Comparison of ENCODE assay signal across 8 cellular contexts in the genomic region with DNA sequence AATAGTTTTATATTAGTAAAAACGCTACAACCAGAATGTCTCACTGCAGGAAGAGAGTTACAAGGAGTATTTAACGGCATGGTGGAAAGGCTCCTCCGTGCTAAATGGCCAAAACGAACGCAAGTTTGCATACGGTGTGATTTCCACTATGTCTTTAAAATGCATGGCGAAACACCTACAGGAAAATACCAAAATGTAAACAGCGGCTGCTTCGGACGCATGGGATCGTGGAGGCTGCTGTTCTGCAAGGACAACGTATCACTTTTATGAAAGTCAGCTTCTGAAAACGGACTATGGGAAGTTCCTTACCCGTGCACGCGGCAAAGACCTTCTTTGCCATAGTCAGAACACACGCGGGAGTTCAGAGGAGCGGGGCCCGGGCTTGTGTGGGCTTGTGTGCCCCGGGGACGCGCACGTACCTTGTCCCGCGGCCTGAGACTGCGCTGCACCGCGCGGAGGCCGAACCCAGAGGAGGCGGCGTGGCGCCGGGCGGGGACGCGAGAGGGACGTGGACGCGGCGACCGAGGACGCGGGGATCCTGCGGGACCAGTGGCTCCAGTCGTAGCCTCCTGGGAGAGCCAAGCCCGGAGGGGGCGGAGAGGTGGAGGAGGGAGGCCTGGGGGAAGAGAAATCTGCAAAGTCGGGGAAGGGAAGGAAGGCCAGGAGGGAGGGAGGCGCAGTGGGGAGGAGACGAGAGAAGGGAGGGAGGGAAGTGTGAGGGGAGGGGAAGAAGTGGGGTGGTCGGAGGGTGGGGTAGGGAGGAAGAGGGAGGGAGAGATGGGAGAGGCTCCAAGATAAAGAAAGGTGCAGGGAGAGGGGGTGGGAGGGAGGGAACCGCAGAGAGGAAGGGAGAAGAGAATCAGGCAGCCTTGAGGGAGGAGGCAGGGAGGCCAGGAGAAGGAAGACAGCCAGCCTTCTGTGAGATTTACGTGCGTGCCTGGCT. TPM values are rescaled to one million over a fixed set of nuclear protein-coding genes. Genes with fewer than 3 reads are reported as not detected.
DNase-seq lines count a peak whose midpoint lies in the region; ATAC-seq and TF ChIP-seq lines count a peak whose summit lies in the region.

A gene (minus strand): TSS at position 697 of the 943 bp plus-strand sequence. CDS start 17,140 bp downstream, outside the sequence.

- no peaks in the 10 kb centered on the region for H3K9me3 Mint-ChIP-seq in effector memory CD8-positive, alpha-beta T cell
- H3K9me3 Mint-ChIP-seq in stimulated activated naive CD8-positive, alpha-beta T cell treated with anti-CD3 and anti-CD28 coated beads, Interleukin-15, Interleukin-2, amounts not matched to agents 100 ng/mL and 50 ng/mL, for 24 hours: no peaks in the 10 kb centered on the region

- CTCF ChIA-PET in HEK293T (lab: Yijun Ruan, JAX): no interaction called here

- peaks cover 41 to 44% of the 10 kb centered on the region in 2 donors for H3K27me3 Mint-ChIP-seq in effector memory CD8-positive, alpha-beta T cell
- H3K27me3 Mint-ChIP-seq in stimulated activated naive CD8-positive, alpha-beta T cell treated with anti-CD3 and anti-CD28 coated beads, Interleukin-15, Interleukin-2, amounts not matched to agents 100 ng/mL and 50 ng/mL, for 24 hours: peaks cover 30% of the 10 kb centered on the region

- peaks cover 6 to 7% of the 10 kb centered on the region in 2 donors for H3K4me1 Mint-ChIP-seq in effector memory CD8-positive, alpha-beta T cell (ENCODE audit: low read depth in 2 of 2)
- peaks cover 10% of the 10 kb centered on the region for H3K4me1 Mint-ChIP-seq in stimulated activated naive CD8-positive, alpha-beta T cell treated with anti-CD3 and anti-CD28 coated beads, Interleukin-15, Interleukin-2, amounts not matched to agents 100 ng/mL and 50 ng/mL, for 24 hours (ENCODE audit: low read depth)

- peak; percentile 80 for ATAC-seq in effector memory CD8-positive, alpha-beta T cell (replicated peaks)

- DNase-seq in NCI-H82 (lab: John Stamatoyannopoulos, UW): peak; percentile 80
- no peak for DNase-seq in NCI-H82 treated with DMSO at 0.1 percent for 48 hours (lab: John Stamatoyannopoulos, UW; ENCODE audit: unreplicated experiment)
- peak; percentile 42 for DNase-seq in HEK293T (ENCODE audit: extremely low spot score)
- DNase-seq in NCI-H1092 (lab: John Stamatoyannopoulos, UW): peak; percentile 59
- DNase-seq in effector memory CD8-positive, alpha-beta T cell: no peak
- peak; percentile 51 to 53 for DNase-seq in lung microvascular endothelial cell (ENCODE audit: low read depth in 2 of 2)

- no peak for TF ChIP-seq CTCF in VCaP (conservative IDR thresholded peaks at IDR 0.05)

- POLR2A ChIA-PET in HEK293T (lab: Yijun Ruan, JAX): interaction anchor here (0.6 to 0.7 kb wide), 2 partner anchors 46 kb away, joined by 4 read pairs; a partner anchor contains a TSS

- peak within 1 kb of the TSS in 1 of 2 donors; percentile 83 for H3K27ac Mint-ChIP-seq in effector memory CD8-positive, alpha-beta T cell
- H3K27ac Mint-ChIP-seq in stimulated activated naive CD8-positive, alpha-beta T cell treated with anti-CD3 and anti-CD28 coated beads, Interleukin-15, Interleukin-2, amounts not matched to agents 100 ng/mL and 50 ng/mL, for 24 hours: peak within 1 kb of the TSS; percentile 37

- H3K36me3 Mint-ChIP-seq in effector memory CD8-positive, alpha-beta T cell (ENCODE audit: insufficient read depth): peaks cover 6% of the 10 kb centered on the region
- H3K36me3 Mint-ChIP-seq in stimulated activated naive CD8-positive, alpha-beta T cell treated with anti-CD3 and anti-CD28 coated beads, Interleukin-15, Interleukin-2, amounts not matched to agents 100 ng/mL and 50 ng/mL, for 24 hours (ENCODE audit: low read depth): no peaks in the 10 kb centered on the region

- peak within 1 kb of the TSS; percentile 88 to 89 for H3K4me3 Mint-ChIP-seq in effector memory CD8-positive, alpha-beta T cell
- peak within 1 kb of the TSS; percentile 74 for H3K4me3 Mint-ChIP-seq in stimulated activated naive CD8-positive, alpha-beta T cell treated with anti-CD3 and anti-CD28 coated beads, Interleukin-15, Interleukin-2, amounts not matched to agents 100 ng/mL and 50 ng/mL, for 24 hours

- H3K27ac ChIP-seq in VCaP: peak within 1 kb of the TSS; percentile 99

TF ChIP-seq in HEK293T, 16 proteins besides CTCF, POLR2A, EP300 and RAD21:
- no peak for TF ChIP-seq ARNT (IDR thresholded peaks at IDR 0.05)
- TF ChIP-seq L3MBTL2 (conservative IDR thresholded peaks at IDR 0.05): peak; percentile 68
- no peak for TF ChIP-seq LEF1 (IDR thresholded peaks at IDR 0.05; ENCODE audit: borderline replicate concordance)

RNA-seq across cellular contexts. Expression of the gene that starts here (rescaled TPM):
- total RNA-seq in lung microvascular endothelial cell: 2.4 and 3.5 TPM in 2 replicates

Comparison
In these comparisons a context has a peak if more than half of its experiments do, and no peak if none do; other contexts are left out.
1. DNase-seq: peak in NCI-H82 (single experiment), HEK293T (single experiment), NCI-H1092 (single experiment) and lung microvascular endothelial cell (2 of 2); none in NCI-H82 treated with DMSO at 0.1 percent for 48 hours (single experiment) and effector memory CD8-positive, alpha-beta T cell (0 of 3).